14 cellular contexts compared by ENCODE assay signal in the genomic region with DNA sequence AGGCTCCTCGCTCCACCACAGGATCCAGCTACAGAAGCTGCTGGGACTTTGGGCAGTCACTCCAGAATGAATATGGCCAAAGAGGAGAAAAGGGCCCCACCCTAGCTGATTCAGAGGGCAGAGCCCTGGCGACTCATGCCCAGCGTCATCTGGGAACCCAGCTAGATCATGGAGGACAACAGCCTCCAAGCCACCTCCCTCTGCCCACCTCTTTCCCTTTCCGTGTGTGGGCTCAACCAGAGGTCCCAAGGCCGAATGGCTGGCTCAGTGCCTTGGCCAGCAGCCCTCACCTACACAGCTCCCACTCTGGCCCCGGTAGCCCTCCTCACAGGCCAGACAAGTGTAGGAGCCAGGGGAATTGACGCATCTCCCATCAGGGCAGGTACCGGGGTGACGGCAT. TPM values are rescaled to one million over a fixed set of nuclear protein-coding genes. Genes with fewer than 3 reads are reported as not detected.
DNase-seq lines count a peak whose midpoint lies in the region; ATAC-seq, FAIRE-seq and TF ChIP-seq lines count a peak whose summit lies in the region.
"Had no signal": no experiment of that assay in that cellular context is flagged by ENCODE, and none has a peak within 500 bp of the region (broad histone marks: within the 10 kb centered on the region; RNA-seq: fewer than 3 reads in every experiment).

No MANE protein-coding gene starts in this region.

- H3K4me3 Mint-ChIP-seq in activated T-cell treated with anti-CD3 and anti-CD28 coated beads, Interleukin-2, amount 50 U/mL, for 24 hours, result no peak overlapping the region
- H3K4me3 Mint-ChIP-seq: natural killer cell treated with Interleukin-12 subunit alpha and Interleukin-12 subunit beta and Interleukin-15 and Interleukin-18, amount 100 ng/mL, for 72 hours had no signal

- TF ChIP-seq POLR2A in H54 (IDR thresholded peaks at IDR 0.05; ENCODE audit: low read depth, low read length), result no peak

- H3K9me3 Mint-ChIP-seq in activated T-cell treated with anti-CD3 and anti-CD28 coated beads, Interleukin-2, amount 50 U/mL, for 24 hours, result no peaks in the 10 kb centered on the region
- H3K9me3 Mint-ChIP-seq: natural killer cell treated with Interleukin-12 subunit alpha and Interleukin-12 subunit beta and Interleukin-15 and Interleukin-18, amount 100 ng/mL, for 72 hours had no signal

- H3K4me1 ChIP-seq in adipocyte (ENCODE audit: control insufficient read depth, insufficient read depth, low read length), result peaks cover 47% of the 10 kb centered on the region

- no peak overlapping the region for H3K9ac ChIP-seq in adipocyte (ENCODE audit: low read length)

- no peak for ATAC-seq in HG03571 (IDR thresholded peaks at IDR 0.05; ENCODE audit: unreplicated experiment)
- ATAC-seq: activated CD4-positive, CD25-positive, alpha-beta regulatory T cell treated with anti-CD3 and anti-CD28 coated beads, Interleukin-2, amount 50 U/mL, for 24 hours; natural killer cell treated with Interleukin-12 subunit alpha and Interleukin-12 subunit beta and Interleukin-15 and Interleukin-18, amount 100 ng/mL, for 72 hours had no signal

- H3K27me3 Mint-ChIP-seq in activated T-cell treated with anti-CD3 and anti-CD28 coated beads, Interleukin-2, amount 50 U/mL, for 24 hours, result peaks cover 32% of the 10 kb centered on the region

- no peak for TF ChIP-seq CTCF in fibroblast of the aortic adventitia (IDR thresholded peaks at IDR 0.05; ENCODE audit: insufficient read depth, low read length)

- H3K36me3 ChIP-seq in adipocyte (ENCODE audit: control insufficient read depth, insufficient read depth, low read length, severe bottlenecking), result peaks cover 35% of the 10 kb centered on the region
- H3K36me3 ChIP-seq: SJSA1 had no signal

- no peaks in the 10 kb centered on the region for H3K27me3 ChIP-seq in adipocyte (replicated peaks; ENCODE audit: control insufficient read depth, insufficient read depth, low read length)
- H3K27me3 ChIP-seq: SJSA1 had no signal

- H3K4me1 Mint-ChIP-seq in activated T-cell treated with anti-CD3 and anti-CD28 coated beads, Interleukin-2, amount 50 U/mL, for 24 hours (ENCODE audit: low read depth), result peaks cover 8% of the 10 kb centered on the region

- H3K27ac Mint-ChIP-seq in activated T-cell treated with anti-CD3 and anti-CD28 coated beads, Interleukin-2, amount 50 U/mL, for 24 hours, result no peak overlapping the region
- H3K27ac Mint-ChIP-seq: natural killer cell treated with Interleukin-12 subunit alpha and Interleukin-12 subunit beta and Interleukin-15 and Interleukin-18, amount 100 ng/mL, for 72 hours had no signal

- DNase-seq in H54 (ENCODE audit: insufficient read length, low spot score) (peak; percentile 45), adipocyte (ENCODE audit: low read depth) (peak; percentile 68), fibroblast of the aortic adventitia (ENCODE audit: low read depth) (peak; percentile 64), skeletal muscle cell (ENCODE audit: low read depth) (peak; percentile 65), OCI-M2 (lab: John Stamatoyannopoulos, UW; ENCODE audit: unreplicated experiment) (no peak)
- DNase-seq in activated T-cell treated with anti-CD3 and anti-CD28 coated beads, Interleukin-2, amount 50 U/mL, for 24 hours, result no peak
- no peak for DNase-seq in stimulated activated CD4-positive, alpha-beta T cell treated with anti-CD3 and anti-CD28 coated beads, Interleukin-4, amount 100 ng/mL, for 1 hour
- DNase-seq: effector memory CD4-positive, alpha-beta T cell; stimulated activated naive CD4-positive, alpha-beta T cell had no signal

- H3K4me3 ChIP-seq in adipocyte (ENCODE audit: low read length), result no peak overlapping the region
- no peak overlapping the region for H3K4me3 ChIP-seq in fibroblast of the aortic adventitia (ENCODE audit: low read depth, low read length)
- H3K4me3 ChIP-seq in skeletal muscle cell (ENCODE audit: low read depth, low read length), result no peak overlapping the region
- H3K4me3 ChIP-seq: SJSA1 had no signal

- no peaks in the 10 kb centered on the region for H3K36me3 Mint-ChIP-seq in activated T-cell treated with anti-CD3 and anti-CD28 coated beads, Interleukin-2, amount 50 U/mL, for 24 hours (ENCODE audit: low read depth)
- H3K36me3 Mint-ChIP-seq: natural killer cell treated with Interleukin-12 subunit alpha and Interleukin-12 subunit beta and Interleukin-15 and Interleukin-18, amount 100 ng/mL, for 72 hours had no signal

- no peaks in the 10 kb centered on the region for H3K9me3 ChIP-seq in adipocyte (ENCODE audit: control insufficient read depth, low read length)
- H3K9me3 ChIP-seq: SJSA1 had no signal

- FAIRE-seq in H54 (lab: Jason Lieb, UNC), result no peak
- FAIRE-seq: D721Med had no signal

RNA-seq across cellular contexts. Expression of a gene that starts 17.4 kb away (rescaled TPM):
- total RNA-seq in fibroblast of the aortic adventitia (ENCODE audit: low replicate concordance), result 3.1 and 12.9 TPM in 2 replicates

RNA-seq across cellular contexts. Expression of a gene that starts 17.9 kb away (rescaled TPM):
- total RNA-seq in fibroblast of the aortic adventitia (ENCODE audit: low replicate concordance), result 189 and 291 TPM in 2 replicates

Comparison
In these comparisons a context has a peak if more than half of its experiments do, and no peak if none do; other contexts are left out.
1. DNase-seq: peak in H54 (single experiment), adipocyte (single experiment), fibroblast of the aortic adventitia (single experiment) and skeletal muscle cell (single experiment); none in activated T-cell treated with anti-CD3 and anti-CD28 coated beads, Interleukin-2, amount 50 U/mL, for 24 hours (single experiment), stimulated activated CD4-positive, alpha-beta T cell treated with anti-CD3 and anti-CD28 coated beads, Interleukin-4, amount 100 ng/mL, for 1 hour (single experiment) and OCI-M2 (single experiment).